In the genomic region with DNA sequence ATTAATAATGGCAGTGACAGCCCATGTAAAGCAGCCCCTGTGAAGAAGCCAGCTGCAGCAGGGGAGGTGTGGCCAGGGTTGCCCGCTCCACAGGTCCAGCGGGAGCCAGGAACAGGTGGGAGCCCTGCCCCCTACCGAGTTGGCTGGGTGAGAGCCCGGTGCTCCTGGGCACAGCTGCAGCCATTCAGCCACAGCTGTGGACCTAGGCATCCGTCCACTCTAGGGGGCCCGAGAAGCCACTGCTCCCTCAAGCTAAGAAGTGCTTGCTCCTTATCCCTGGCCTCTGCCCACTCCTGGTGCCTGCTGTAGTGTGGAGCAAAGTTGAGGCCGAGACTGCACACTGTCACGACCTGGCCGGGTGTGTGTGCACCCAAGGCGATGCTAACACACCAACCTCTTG, we compare ENCODE assay signal across 25 cellular contexts.
"Had no signal": no experiment of that assay in that cellular context is flagged by ENCODE, and none has a peak within 500 bp of the region (broad histone marks: within the 10 kb centered on the region; RNA-seq: fewer than 3 reads in every experiment).

No MANE protein-coding gene starts in this region.

- FAIRE-seq: RCC 7860, TTC549 had no signal

- DNase-seq: activated CD4-positive, alpha-beta T cell treated with anti-CD3 and anti-CD28 coated beads, Interleukin-2, amount 10 ng/mL, durations not matched to agents 24 days and 14 days; activated CD4-positive, alpha-beta T cell treated with anti-CD3 and anti-CD28 coated beads, Interleukin-2, amount 50 U/mL, for 4 hours; activated CD8-positive, alpha-beta T cell treated with anti-CD3 and anti-CD28 coated beads for 36 hours; activated effector memory CD4-positive, alpha-beta T cell treated with anti-CD3 and anti-CD28 coated beads, Interleukin-2, amount 50 U/mL, for 16 hours; activated naive CD4-positive, alpha-beta T cell; activated naive CD8-positive, alpha-beta T cell treated with anti-CD3 and anti-CD28 coated beads, Interleukin-2, amount 10 ng/mL, durations not matched to agents 7 days and 5 days; activated T-cell treated with anti-CD3 and anti-CD28 coated beads, Interleukin-2, amount 50 U/mL, for 1 hour; activated T-cell treated with anti-CD3 and anti-CD28 coated beads, Interleukin-2, amount 50 U/mL, for 72 hours; Karpas-422; KBM-7; NCI-H187 treated with DMSO at 0.1 percent for 48 hours; NCI-H2171 treated with DMSO at 0.1 percent for 48 hours; NCI-H226; NCI-H446 treated with DMSO at 0.1 percent for 48 hours; NCI-H524; PC-9; Right ventricle myocardium superior; T1000 had no signal

- H3K4me1 ChIP-seq: ascending aorta had no signal

- H3K27ac ChIP-seq: ascending aorta, cardiac muscle cell, PC-9, SK-N-MC had no signal

- H3K36me3 Mint-ChIP-seq: activated naive CD4-positive, alpha-beta T cell treated with anti-CD3 and anti-CD28 coated beads, Interleukin-2, amount 50 U/mL, for 24 hours; activated naive CD8-positive, alpha-beta T cell treated with anti-CD3 and anti-CD28 coated beads, Interleukin-2, amount 10 ng/mL, durations not matched to agents 7 days and 5 days had no signal

- H3K27ac Mint-ChIP-seq: activated CD4-positive, alpha-beta T cell treated with anti-CD3 and anti-CD28 coated beads, Interleukin-2, amount 10 ng/mL, durations not matched to agents 24 days and 14 days; activated CD8-positive, alpha-beta T cell treated with anti-CD3 and anti-CD28 coated beads for 36 hours; activated naive CD4-positive, alpha-beta T cell treated with anti-CD3 and anti-CD28 coated beads, Interleukin-2, amount 50 U/mL, for 24 hours; activated naive CD8-positive, alpha-beta T cell treated with anti-CD3 and anti-CD28 coated beads, Interleukin-2, amount 10 ng/mL, durations not matched to agents 7 days and 5 days; activated T-cell treated with anti-CD3 and anti-CD28 coated beads, Interleukin-2, amount 50 U/mL, for 72 hours; activated T-helper 17 cell treated with anti-CD3 and anti-CD28 coated beads, Interleukin-2, amount 50 U/mL, for 72 hours had no signal

- H3K9me3 ChIP-seq: ascending aorta had no signal

- H3K27me3 ChIP-seq: ascending aorta, cardiac muscle cell had no signal

- H3K4me3 Mint-ChIP-seq: activated CD4-positive, alpha-beta T cell treated with anti-CD3 and anti-CD28 coated beads, Interleukin-2, amount 10 ng/mL, durations not matched to agents 24 days and 14 days; activated CD8-positive, alpha-beta T cell treated with anti-CD3 and anti-CD28 coated beads for 36 hours; activated naive CD4-positive, alpha-beta T cell treated with anti-CD3 and anti-CD28 coated beads, Interleukin-2, amount 50 U/mL, for 24 hours; activated naive CD8-positive, alpha-beta T cell treated with anti-CD3 and anti-CD28 coated beads, Interleukin-2, amount 10 ng/mL, durations not matched to agents 7 days and 5 days; activated T-cell treated with anti-CD3 and anti-CD28 coated beads, Interleukin-2, amount 50 U/mL, for 72 hours; activated T-helper 17 cell treated with anti-CD3 and anti-CD28 coated beads, Interleukin-2, amount 50 U/mL, for 72 hours had no signal

- H3K27me3 Mint-ChIP-seq: activated CD4-positive, alpha-beta T cell treated with anti-CD3 and anti-CD28 coated beads, Interleukin-2, amount 10 ng/mL, durations not matched to agents 24 days and 14 days; activated CD8-positive, alpha-beta T cell treated with anti-CD3 and anti-CD28 coated beads for 36 hours; activated naive CD4-positive, alpha-beta T cell treated with anti-CD3 and anti-CD28 coated beads, Interleukin-2, amount 50 U/mL, for 24 hours; activated naive CD8-positive, alpha-beta T cell treated with anti-CD3 and anti-CD28 coated beads, Interleukin-2, amount 10 ng/mL, durations not matched to agents 7 days and 5 days; activated T-helper 17 cell treated with anti-CD3 and anti-CD28 coated beads, Interleukin-2, amount 50 U/mL, for 72 hours had no signal

- ATAC-seq: activated CD8-positive, alpha-beta T cell treated with anti-CD3 and anti-CD28 coated beads for 36 hours; activated T-cell treated with anti-CD3 and anti-CD28 coated beads, Interleukin-2, amount 50 U/mL, for 72 hours; activated T-helper 17 cell treated with anti-CD3 and anti-CD28 coated beads, Interleukin-2, amount 50 U/mL, for 72 hours had no signal

- H2AFZ ChIP-seq: PC-9 had no signal

- H3K9me3 Mint-ChIP-seq: activated CD4-positive, alpha-beta T cell treated with anti-CD3 and anti-CD28 coated beads, Interleukin-2, amount 10 ng/mL, durations not matched to agents 24 days and 14 days; activated naive CD4-positive, alpha-beta T cell treated with anti-CD3 and anti-CD28 coated beads, Interleukin-2, amount 50 U/mL, for 24 hours had no signal

- H3K4me2 ChIP-seq: PC-9 had no signal

- H3K4me3 ChIP-seq: ascending aorta, cardiac muscle cell, PC-9, SK-N-MC had no signal

- H3K36me3 ChIP-seq: ascending aorta, cardiac muscle cell had no signal

- H3K4me1 Mint-ChIP-seq: activated CD4-positive, alpha-beta T cell treated with anti-CD3 and anti-CD28 coated beads, Interleukin-2, amount 10 ng/mL, durations not matched to agents 24 days and 14 days; activated naive CD4-positive, alpha-beta T cell treated with anti-CD3 and anti-CD28 coated beads, Interleukin-2, amount 50 U/mL, for 24 hours; activated naive CD8-positive, alpha-beta T cell treated with anti-CD3 and anti-CD28 coated beads, Interleukin-2, amount 10 ng/mL, durations not matched to agents 7 days and 5 days; activated T-helper 17 cell treated with anti-CD3 and anti-CD28 coated beads, Interleukin-2, amount 50 U/mL, for 72 hours had no signal
